35 cellular contexts compared by ENCODE assay signal in genomic region chr4:38354421-38354820, GRCh38.
"Had no signal": no experiment of that assay in that cellular context is flagged by ENCODE, and none has a peak within 500 bp of the region (broad histone marks: within the 10 kb centered on the region; RNA-seq: fewer than 3 reads in every experiment).

No MANE protein-coding gene starts in this region.

- H3K27me3 ChIP-seq: MG63 had no signal

- H3K4me3 ChIP-seq: MG63 had no signal

- DNase-seq: Karpas-422, Kasumi-1, MG63, MM.1S, MV-4-11, NCI-H1048, NCI-H1092, NCI-H1092 treated with DMSO at 0.1 percent for 48 hours, NCI-H1105, NCI-H1105 treated with DMSO at 0.1 percent for 48 hours, NCI-H1417, NCI-H1417 treated with DMSO at 0.1 percent for 48 hours, NCI-H1436, NCI-H1436 treated with DMSO at 0.1 percent for 48 hours, NCI-H146, NCI-H1694, NCI-H1694 treated with DMSO at 0.1 percent for 48 hours, NCI-H187, NCI-H187 treated with DMSO at 0.1 percent for 48 hours, NCI-H1930, NCI-H2029, NCI-H2029 treated with DMSO at 0.1 percent for 48 hours, NCI-H2081, NCI-H2081 treated with DMSO at 0.1 percent for 48 hours, NCI-H2107, NCI-H2171, NCI-H2171 treated with DMSO at 0.1 percent for 48 hours, NCI-H2227 treated with DMSO at 0.1 percent for 48 hours, NCI-H226, NCI-H345, NCI-H446, NCI-H446 treated with DMSO at 0.1 percent for 48 hours, NCI-H510A, NCI-H510A treated with DMSO at 0.1 percent for 48 hours, NCI-H524 had no signal

- H3K36me3 ChIP-seq: MG63 had no signal
